9 cellular contexts compared by ENCODE assay signal in the genomic region with DNA sequence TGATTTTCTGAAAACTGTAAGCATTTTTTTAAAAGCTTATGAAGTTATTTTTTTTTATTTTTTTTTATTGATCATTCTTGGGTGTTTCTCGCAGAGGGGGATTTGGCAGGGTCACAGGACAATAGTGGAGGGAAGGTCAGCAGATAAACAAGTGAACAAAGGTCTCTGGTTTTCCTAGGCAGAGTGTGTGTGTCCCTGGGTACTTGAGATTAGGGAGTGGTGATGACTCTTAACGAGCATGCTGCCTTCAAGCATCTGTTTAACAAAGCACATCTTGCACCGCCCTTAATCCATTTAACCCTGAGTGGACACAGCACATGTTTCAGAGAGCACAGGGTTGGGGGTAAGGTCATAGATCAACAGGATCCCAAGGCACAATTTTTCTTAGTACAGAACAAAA. TPM values are rescaled to one million over a fixed set of nuclear protein-coding genes. Genes with fewer than 3 reads are reported as not detected.
DNase-seq lines count a peak whose midpoint lies in the region; ATAC-seq and TF ChIP-seq lines count a peak whose summit lies in the region.
"Not testable (repeated sequence)": the region's sequence is repeated elsewhere in the genome, so short reads cannot be mapped to it uniquely, and the experiment has no call there.
"Had no signal": no experiment of that assay in that cellular context is flagged by ENCODE, and none has a peak within 500 bp of the region (broad histone marks: within the 10 kb centered on the region; RNA-seq: fewer than 3 reads in every experiment).

No MANE protein-coding gene starts in this region.

- H3K27me3 Mint-ChIP-seq in activated T-helper 17 cell treated with anti-CD3 and anti-CD28 coated beads, Interleukin-2, amount 50 U/mL, for 72 hours, result not testable (repeated sequence)

- H3K27ac Mint-ChIP-seq in activated T-helper 17 cell treated with anti-CD3 and anti-CD28 coated beads, Interleukin-2, amount 50 U/mL, for 72 hours, result not testable (repeated sequence)

- not testable (repeated sequence) for ATAC-seq in RWPE2 (ENCODE audit: low read depth); activated T-helper 17 cell treated with anti-CD3 and anti-CD28 coated beads, Interleukin-2, amount 50 U/mL, for 72 hours (replicated peaks)

- H4K20me1 ChIP-seq in KMS-11 (ENCODE audit: insufficient read depth); hepatocyte (ENCODE audit: insufficient read depth, poor library complexity, severe bottlenecking); smooth muscle cell (ENCODE audit: low read depth): not testable (repeated sequence)

- peaks cover 20% of the 10 kb centered on the region for H3K4me1 ChIP-seq in KMS-11 (ENCODE audit: low read depth, poor library complexity, severe bottlenecking)
- H3K4me1 ChIP-seq in RWPE2 (ENCODE audit: insufficient read depth, poor library complexity, severe bottlenecking), result peaks cover 27% of the 10 kb centered on the region
- peaks cover 20 to 35% of the 10 kb centered on the region in 2 donors for H3K4me1 ChIP-seq in duodenal mucosa (ENCODE audit: control insufficient read depth in 1 of 2, insufficient read depth in 2 of 2, low read length in 2 of 2)
- H3K4me1 ChIP-seq in hepatocyte (ENCODE audit: insufficient read depth), result peaks cover 15% of the 10 kb centered on the region
- peaks cover 15% of the 10 kb centered on the region for H3K4me1 ChIP-seq in mucosa of stomach (ENCODE audit: control insufficient read depth, insufficient read depth, low read length)
- not testable (repeated sequence) for H3K4me1 ChIP-seq in smooth muscle cell (ENCODE audit: low read depth)

- H3K27me3 ChIP-seq in KMS-11 (ENCODE audit: insufficient read depth, low read depth); RWPE2 (ENCODE audit: insufficient read depth, poor library complexity, severe bottlenecking); duodenal mucosa (ENCODE audit: control insufficient read depth in 1 of 2, insufficient read depth in 2 of 2, low read length in 2 of 2); hepatocyte; mucosa of stomach (ENCODE audit: control insufficient read depth, insufficient read depth, low read length): not testable (repeated sequence)
- H3K27me3 ChIP-seq in smooth muscle cell (ENCODE audit: low read depth), result peaks cover 17% of the 10 kb centered on the region

- not testable (repeated sequence) for H3K4me1 Mint-ChIP-seq in activated T-helper 17 cell treated with anti-CD3 and anti-CD28 coated beads, Interleukin-2, amount 50 U/mL, for 72 hours

- WGBS in hepatocyte (ENCODE audit: low lambda C conversion rate, missing lambda C conversion rate), result 60% methylated on average over 2 of the region's 3 CpGs
- WGBS in smooth muscle cell (ENCODE audit: low lambda C conversion rate), result 42% methylated on average over 2 of the region's 3 CpGs

- not testable (repeated sequence) for H3K9me3 Mint-ChIP-seq in activated T-helper 17 cell treated with anti-CD3 and anti-CD28 coated beads, Interleukin-2, amount 50 U/mL, for 72 hours

- not testable (repeated sequence) for H3K36me3 ChIP-seq in KMS-11 (ENCODE audit: insufficient read depth); RWPE2 (ENCODE audit: low read depth); duodenal mucosa (ENCODE audit: control insufficient read depth in 1 of 2, insufficient read depth in 2 of 2, low read length in 2 of 2); hepatocyte (replicated peaks; ENCODE audit: insufficient read depth, low read depth); mucosa of stomach (ENCODE audit: control insufficient read depth, insufficient read depth, low read length); smooth muscle cell (ENCODE audit: low read depth)

- H3K9me2 ChIP-seq in hepatocyte (replicated peaks; ENCODE audit: insufficient read depth), result not testable (repeated sequence)

- not testable (repeated sequence) for H3F3A ChIP-seq in smooth muscle cell (ENCODE audit: low read depth)

- H3K9me3 ChIP-seq in RWPE2 (ENCODE audit: severe bottlenecking); duodenal mucosa (ENCODE audit: control insufficient read depth in 1 of 2, low read length in 2 of 2); hepatocyte (ENCODE audit: low read depth); mucosa of stomach (ENCODE audit: control insufficient read depth, low read length); smooth muscle cell (replicated peaks; ENCODE audit: low read depth): not testable (repeated sequence)

- H3K36me3 Mint-ChIP-seq in activated T-helper 17 cell treated with anti-CD3 and anti-CD28 coated beads, Interleukin-2, amount 50 U/mL, for 72 hours (ENCODE audit: low read depth), result not testable (repeated sequence)

- H3K27ac ChIP-seq in 22Rv1, result peak overlapping the region; percentile 37; the same call in 1 of the 2 replicates
- not testable (repeated sequence) for H3K27ac ChIP-seq in KMS-11
- H3K27ac ChIP-seq in RWPE2 (ENCODE audit: poor library complexity, severe bottlenecking), result peak overlapping the region; percentile 98
- H3K27ac ChIP-seq in duodenal mucosa (ENCODE audit: low read depth, low read length), result peak overlapping the region; percentile 13
- H3K27ac ChIP-seq in hepatocyte, result peak overlapping the region; percentile 88
- peak overlapping the region; percentile 92 for H3K27ac ChIP-seq in smooth muscle cell (ENCODE audit: low read depth)

- not testable (repeated sequence) for H2AFZ ChIP-seq in KMS-11 (ENCODE audit: low read depth); hepatocyte; smooth muscle cell (ENCODE audit: low read depth)

- H3K9ac ChIP-seq in KMS-11; duodenal mucosa (ENCODE audit: low read depth in 1 of 2, low read length in 2 of 2): not testable (repeated sequence)
- H3K9ac ChIP-seq in mucosa of stomach (ENCODE audit: low read length), result peak overlapping the region; percentile 54
- H3K9ac ChIP-seq in smooth muscle cell (ENCODE audit: low read depth), result peak overlapping the region; percentile 80

- H3K4me3 ChIP-seq in KMS-11 (IDR thresholded peaks at IDR 0.05; ENCODE audit: insufficient read depth, low read depth, low read length); RWPE2 (ENCODE audit: severe bottlenecking); duodenal mucosa (ENCODE audit: low read depth in 1 of 2, low read length in 2 of 2); hepatocyte; mucosa of stomach (ENCODE audit: low read length); smooth muscle cell: not testable (repeated sequence)

- TF ChIP-seq CTCF in 22Rv1 (IDR thresholded peaks at IDR 0.05); KMS-11 (conservative IDR thresholded peaks at IDR 0.05; ENCODE audit: low read depth, low read length); RWPE2 (IDR thresholded peaks at IDR 0.05; ENCODE audit: poor library complexity, severe bottlenecking); hepatocyte (IDR thresholded peaks at IDR 0.05; ENCODE audit: poor library complexity); smooth muscle cell (IDR thresholded peaks at IDR 0.05; ENCODE audit: borderline replicate concordance, insufficient read depth, poor library complexity, severe bottlenecking): not testable (repeated sequence)

- H3K79me2 ChIP-seq in KMS-11 (ENCODE audit: insufficient read depth, low read depth); hepatocyte; smooth muscle cell (ENCODE audit: low read depth): not testable (repeated sequence)

- not testable (repeated sequence) for DNase-seq in RWPE2 (ENCODE audit: low spot score); hepatocyte (ENCODE audit: low spot score); smooth muscle cell (lab: John Stamatoyannopoulos, UW; ENCODE audit: unreplicated experiment)

- H3K4me3 Mint-ChIP-seq in activated T-helper 17 cell treated with anti-CD3 and anti-CD28 coated beads, Interleukin-2, amount 50 U/mL, for 72 hours, result peak overlapping the region; percentile 64

- H3K4me2 ChIP-seq in KMS-11 (peak overlapping the region; percentile 96; the same call in 1 of the 2 replicates), hepatocyte (peak overlapping the region; percentile 23), smooth muscle cell (peak overlapping the region; percentile 75)

RNA-seq across cellular contexts. Expression of gene TMEM45B, which starts 31.7 kb away (rescaled TPM):
- 1 to 10 TPM; 2.4 to 4.4 TPM for total RNA-seq in activated T-helper 17 cell treated with anti-CD3 and anti-CD28 coated beads, Interleukin-2, amount 50 U/mL, for 72 hours
- total RNA-seq in hepatocyte (114 and 129 TPM in 2 replicates), smooth muscle cell (4.0 and 4.5 TPM in 2 replicates)
- polyA plus RNA-seq in hepatocyte (71.0 and 97.2 TPM in 2 replicates), smooth muscle cell (2.8 and 3.4 TPM in 2 replicates)
- total RNA-seq: GM23248 had no signal
- polyA plus RNA-seq: GM23248 had no signal

RNA-seq across cellular contexts. Expression of gene NFRKB, which starts 48.0 kb away (rescaled TPM):
- 10 to 100 TPM; 41.8 to 44.0 TPM for total RNA-seq in activated T-helper 17 cell treated with anti-CD3 and anti-CD28 coated beads, Interleukin-2, amount 50 U/mL, for 72 hours
- 19.3 and 27.3 TPM in 2 replicates for total RNA-seq in hepatocyte
- 12.8 and 21.0 TPM in 2 replicates for polyA plus RNA-seq in hepatocyte
- total RNA-seq in smooth muscle cell, result 15.2 and 18.5 TPM in 2 replicates
- polyA plus RNA-seq in smooth muscle cell, result 9.9 and 16.7 TPM in 2 replicates

Comparison
In these comparisons a context has a peak if more than half of its experiments do, and no peak if none do; other contexts are left out.
1. H3K4me2 ChIP-seq: peak in every context shown above with its lines; median percentile 96 in KMS-11; 75 in smooth muscle cell; 23 in hepatocyte.
2. RNA of gene TMEM45B, which starts 31.7 kb away (total RNA-seq): 114 to 129 TPM in hepatocyte; 2.4 to 4.4 TPM in activated T-helper 17 cell treated with anti-CD3 and anti-CD28 coated beads, Interleukin-2, amount 50 U/mL, for 72 hours and 4.0 to 4.5 TPM in smooth muscle cell; every median in the first group is over 10 times any median in the second.